Comparison of ENCODE assay signal across 34 cellular contexts in genomic region chr1:147825586-147825985, GRCh38.
"Had no signal": no experiment of that assay in that cellular context is flagged by ENCODE, and none has a peak within 500 bp of the region (broad histone marks: within the 10 kb centered on the region; RNA-seq: fewer than 3 reads in every experiment).

No MANE protein-coding gene starts in this region.

- H3K4me1 Mint-ChIP-seq: activated CD4-positive, alpha-beta memory T cell treated with anti-CD3 and anti-CD28 coated beads, Interleukin-2, amount 10 ng/mL, durations not matched to agents 7 days and 5 days; activated CD4-positive, alpha-beta T cell treated with anti-CD3 and anti-CD28 coated beads, Interleukin-2, amount 10 ng/mL, durations not matched to agents 24 days and 14 days; activated CD8-positive, alpha-beta memory T cell treated with anti-CD3 and anti-CD28 coated beads, Interleukin-2, amount 10 ng/mL, durations not matched to agents 7 days and 5 days; activated naive CD4-positive, alpha-beta T cell treated with anti-CD3 and anti-CD28 coated beads, Interleukin-2, amount 10 ng/mL, durations not matched to agents 7 days and 5 days; activated naive CD4-positive, alpha-beta T cell treated with anti-CD3 and anti-CD28 coated beads, Interleukin-2, amount 50 U/mL, for 24 hours; activated naive CD8-positive, alpha-beta T cell treated with anti-CD3 and anti-CD28 coated beads for 36 hours; WTC11 had no signal

- H3K9me3 Mint-ChIP-seq: activated CD4-positive, alpha-beta memory T cell treated with anti-CD3 and anti-CD28 coated beads, Interleukin-2, amount 10 ng/mL, durations not matched to agents 7 days and 5 days; activated CD4-positive, alpha-beta T cell treated with anti-CD3 and anti-CD28 coated beads, Interleukin-2, amount 10 ng/mL, durations not matched to agents 24 days and 14 days; activated naive CD4-positive, alpha-beta T cell treated with anti-CD3 and anti-CD28 coated beads, Interleukin-2, amount 10 ng/mL, durations not matched to agents 7 days and 5 days; activated naive CD4-positive, alpha-beta T cell treated with anti-CD3 and anti-CD28 coated beads, Interleukin-2, amount 50 U/mL, for 24 hours; activated naive CD8-positive, alpha-beta T cell treated with anti-CD3 and anti-CD28 coated beads for 36 hours; activated T-cell treated with anti-CD3 and anti-CD28 coated beads, Interleukin-2, amount 50 U/mL, for 24 hours; T-helper 1 cell treated with Interleukin-12 subunit alpha and Interleukin-12 subunit beta and Interleukin-4 antibody, amounts not matched to agents 30 μg/mL and 1 μg/mL, for 36 hours; T-helper 2 cell treated with Interferon-gamma antibody and Interleukin-4, amounts not matched to agents 5 μg/mL and 100 μg/mL, for 36 hours had no signal

- H3K27ac Mint-ChIP-seq: activated CD4-positive, alpha-beta memory T cell treated with anti-CD3 and anti-CD28 coated beads, Interleukin-2, amount 10 ng/mL, durations not matched to agents 7 days and 5 days; activated CD4-positive, alpha-beta T cell treated with anti-CD3 and anti-CD28 coated beads, Interleukin-2, amount 10 ng/mL, durations not matched to agents 24 days and 14 days; activated CD8-positive, alpha-beta memory T cell treated with anti-CD3 and anti-CD28 coated beads, Interleukin-2, amount 10 ng/mL, durations not matched to agents 7 days and 5 days; activated CD8-positive, alpha-beta T cell treated with anti-CD3 and anti-CD28 coated beads, Interleukin-2, amount 10 ng/mL, durations not matched to agents 7 days and 5 days; activated naive CD4-positive, alpha-beta T cell treated with anti-CD3 and anti-CD28 coated beads, Interleukin-2, amount 10 ng/mL, durations not matched to agents 7 days and 5 days; activated naive CD4-positive, alpha-beta T cell treated with anti-CD3 and anti-CD28 coated beads, Interleukin-2, amount 50 U/mL, for 24 hours; activated naive CD8-positive, alpha-beta T cell treated with anti-CD3 and anti-CD28 coated beads for 36 hours; activated T-cell treated with anti-CD3 and anti-CD28 coated beads, Interleukin-2, amount 50 U/mL, for 24 hours; T-helper 1 cell treated with Interleukin-12 subunit alpha and Interleukin-12 subunit beta and Interleukin-4 antibody, amounts not matched to agents 30 μg/mL and 1 μg/mL, for 36 hours; T-helper 2 cell treated with Interferon-gamma antibody and Interleukin-4, amounts not matched to agents 5 μg/mL and 100 μg/mL, for 36 hours; WTC11 had no signal

- H3K27me3 Mint-ChIP-seq: activated naive CD4-positive, alpha-beta T cell treated with anti-CD3 and anti-CD28 coated beads, Interleukin-2, amount 50 U/mL, for 24 hours; activated naive CD8-positive, alpha-beta T cell treated with anti-CD3 and anti-CD28 coated beads for 36 hours; activated T-cell treated with anti-CD3 and anti-CD28 coated beads, Interleukin-2, amount 50 U/mL, for 24 hours had no signal

- H3K4me3 ChIP-seq: adrenal gland, body of pancreas, breast epithelium had no signal

- H3K4me3 Mint-ChIP-seq: activated CD4-positive, alpha-beta memory T cell treated with anti-CD3 and anti-CD28 coated beads, Interleukin-2, amount 10 ng/mL, durations not matched to agents 7 days and 5 days; activated CD4-positive, alpha-beta T cell treated with anti-CD3 and anti-CD28 coated beads, Interleukin-2, amount 10 ng/mL, durations not matched to agents 24 days and 14 days; activated CD8-positive, alpha-beta memory T cell treated with anti-CD3 and anti-CD28 coated beads, Interleukin-2, amount 10 ng/mL, durations not matched to agents 7 days and 5 days; activated CD8-positive, alpha-beta T cell treated with anti-CD3 and anti-CD28 coated beads, Interleukin-2, amount 10 ng/mL, durations not matched to agents 7 days and 5 days; activated naive CD4-positive, alpha-beta T cell treated with anti-CD3 and anti-CD28 coated beads, Interleukin-2, amount 10 ng/mL, durations not matched to agents 7 days and 5 days; activated naive CD4-positive, alpha-beta T cell treated with anti-CD3 and anti-CD28 coated beads, Interleukin-2, amount 50 U/mL, for 24 hours; activated naive CD8-positive, alpha-beta T cell treated with anti-CD3 and anti-CD28 coated beads for 36 hours; activated T-cell treated with anti-CD3 and anti-CD28 coated beads, Interleukin-2, amount 50 U/mL, for 24 hours; T-helper 1 cell treated with Interleukin-12 subunit alpha and Interleukin-12 subunit beta and Interleukin-4 antibody, amounts not matched to agents 30 μg/mL and 1 μg/mL, for 36 hours; T-helper 2 cell treated with Interferon-gamma antibody and Interleukin-4, amounts not matched to agents 5 μg/mL and 100 μg/mL, for 36 hours; WTC11 had no signal

- ATAC-seq: activated CD4-positive, CD25-positive, alpha-beta regulatory T cell treated with anti-CD3 and anti-CD28 coated beads, Interleukin-2, amount 50 U/mL, for 24 hours; activated CD8-positive, alpha-beta memory T cell treated with anti-CD3 and anti-CD28 coated beads, Interleukin-2, amount 10 ng/mL, durations not matched to agents 7 days and 5 days; activated CD8-positive, alpha-beta T cell treated with anti-CD3 and anti-CD28 coated beads, Interleukin-2, amount 10 ng/mL, durations not matched to agents 7 days and 5 days; body of pancreas; WTC11 had no signal

- DNase-seq: activated CD4-positive, alpha-beta memory T cell treated with anti-CD3 and anti-CD28 coated beads, Interleukin-2, amount 10 ng/mL, durations not matched to agents 7 days and 5 days; activated CD4-positive, alpha-beta T cell treated with anti-CD3 and anti-CD28 coated beads for 1 hour; activated CD4-positive, alpha-beta T cell treated with anti-CD3 and anti-CD28 coated beads for 4 hours; activated CD4-positive, alpha-beta T cell treated with anti-CD3 and anti-CD28 coated beads, Interleukin-2, amount 10 ng/mL, durations not matched to agents 24 days and 14 days; activated CD4-positive, alpha-beta T cell treated with anti-CD3 and anti-CD28 coated beads, Interleukin-2, amount 50 U/mL, for 48 hours; activated CD4-positive, CD25-positive, alpha-beta regulatory T cell; activated CD8-positive, alpha-beta memory T cell treated with anti-CD3 and anti-CD28 coated beads for 24 hours; activated CD8-positive, alpha-beta memory T cell treated with anti-CD3 and anti-CD28 coated beads, Interleukin-2, amount 10 ng/mL, durations not matched to agents 7 days and 5 days; activated CD8-positive, alpha-beta memory T cell treated with anti-CD3 and anti-CD28 coated beads, Interleukin-2, amount 50 U/mL, for 48 hours; activated CD8-positive, alpha-beta T cell treated with anti-CD3 and anti-CD28 coated beads, Interleukin-2, amount 10 ng/mL, durations not matched to agents 7 days and 5 days; activated effector memory CD4-positive, alpha-beta T cell treated with anti-CD3 and anti-CD28 coated beads, Interleukin-2, amount 50 U/mL, for 16 hours; activated gamma-delta T cell treated with Interleukin-2 at 50 U/mL for 16 hours; activated naive CD4-positive, alpha-beta T cell treated with anti-CD3 and anti-CD28 coated beads, Interleukin-2, amount 10 ng/mL, durations not matched to agents 7 days and 5 days; activated naive CD4-positive, alpha-beta T cell treated with Interleukin-2 at 50 U/mL for 16 hours; activated naive CD8-positive, alpha-beta T cell treated with anti-CD3 and anti-CD28 coated beads for 36 hours; activated T-cell treated with anti-CD3 and anti-CD28 coated beads, Interleukin-2, amount 50 U/mL, for 24 hours; activated T-cell treated with anti-CD3 and anti-CD28 coated beads, Interleukin-2, amount 50 U/mL, for 48 hours; adrenal gland; amniotic stem cell; aorta; body of pancreas; brain microvascular endothelial cell; central memory CD4-positive, alpha-beta T cell; SW 1271; T-helper 1 cell; T-helper 2 cell; T-helper 9 cell; WERI-Rb-1 had no signal

- H3K36me3 ChIP-seq: adrenal gland, brain microvascular endothelial cell, breast epithelium, WERI-Rb-1 had no signal

- H3K4me1 ChIP-seq: adrenal gland, body of pancreas, breast epithelium had no signal

- H3K9me3 ChIP-seq: adrenal gland, body of pancreas, breast epithelium had no signal

- H3K27ac ChIP-seq: adrenal gland, body of pancreas, brain microvascular endothelial cell, breast epithelium, WERI-Rb-1 had no signal

- H3K27me3 ChIP-seq: adrenal gland, body of pancreas, brain microvascular endothelial cell, breast epithelium had no signal

- H3K36me3 Mint-ChIP-seq: activated CD8-positive, alpha-beta memory T cell treated with anti-CD3 and anti-CD28 coated beads, Interleukin-2, amount 10 ng/mL, durations not matched to agents 7 days and 5 days; activated naive CD4-positive, alpha-beta T cell treated with anti-CD3 and anti-CD28 coated beads, Interleukin-2, amount 10 ng/mL, durations not matched to agents 7 days and 5 days; activated naive CD4-positive, alpha-beta T cell treated with anti-CD3 and anti-CD28 coated beads, Interleukin-2, amount 50 U/mL, for 24 hours; activated naive CD8-positive, alpha-beta T cell treated with anti-CD3 and anti-CD28 coated beads for 36 hours had no signal
